Comparison of ENCODE assay signal across 1 cellular context in genomic region chr22:42397332-42398246, GRCh38.
A peak's percentile ranks its signal among the peaks of the same experiment; 100 is the strongest.
TF ChIP-seq lines count a peak whose summit lies in the region.

No MANE protein-coding gene starts in this region.

TF ChIP-seq in GM12878, 131 proteins besides CTCF, POLR2A, EP300 and RAD21 (continued from another document and continues in another):
- peak; percentile 62; the same call in 1 of the 2 replicates for TF ChIP-seq ZBTB40 (IDR thresholded peaks at IDR 0.05; ENCODE audit: borderline replicate concordance)
- TF ChIP-seq MEF2A (IDR thresholded peaks at IDR 0.05; ENCODE audit: insufficient read depth, low read depth, low read length) = no peak
- no peak for TF ChIP-seq REST (IDR thresholded peaks at IDR 0.05; ENCODE audit: low read depth, low read length)
- TF ChIP-seq BCL11A (IDR thresholded peaks at IDR 0.05; ENCODE audit: low read depth, low read length) = peak; percentile 73
- no peak for TF ChIP-seq MLLT1 (IDR thresholded peaks at IDR 0.05)
- TF ChIP-seq BACH1 (IDR thresholded peaks at IDR 0.05; ENCODE audit: borderline replicate concordance) = no peak
- TF ChIP-seq CBFB (IDR thresholded peaks at IDR 0.05; ENCODE audit: low read depth) = no peak
- no peak for TF ChIP-seq RELA (IDR thresholded peaks at IDR 0.05; ENCODE audit: borderline replicate concordance, partially characterized antibody)
- no peak for TF ChIP-seq CHD1 (IDR thresholded peaks at IDR 0.05; ENCODE audit: low read depth, low read length)
- TF ChIP-seq ZNF207 (IDR thresholded peaks at IDR 0.05; ENCODE audit: borderline replicate concordance) = no peak
- no peak for TF ChIP-seq SMAD5 (IDR thresholded peaks at IDR 0.05; ENCODE audit: low read depth)
- TF ChIP-seq ZBTB33 (IDR thresholded peaks at IDR 0.05) = no peak
- no peak for TF ChIP-seq EED (IDR thresholded peaks at IDR 0.05; ENCODE audit: low read depth)
- peak; percentile 79 for TF ChIP-seq MXI1 (IDR thresholded peaks at IDR 0.05; ENCODE audit: low read depth, low read length)
- TF ChIP-seq YBX1 (IDR thresholded peaks at IDR 0.05) = no peak
- no peak for TF ChIP-seq NKRF (conservative IDR thresholded peaks at IDR 0.05)
- TF ChIP-seq CHD4 (IDR thresholded peaks at IDR 0.05) = no peak
- peak; percentile 59; the same call in 1 of the 2 replicates for TF ChIP-seq GABPA (IDR thresholded peaks at IDR 0.05; ENCODE audit: low read depth)
- no peak for TF ChIP-seq CBX3 (IDR thresholded peaks at IDR 0.05; ENCODE audit: borderline replicate concordance, low read depth)
- no peak for TF ChIP-seq SRF (IDR thresholded peaks at IDR 0.05; ENCODE audit: low read depth in 2 of 2, low read length in 2 of 2)
- TF ChIP-seq RFX5 (IDR thresholded peaks at IDR 0.05; ENCODE audit: low read depth, low read length) = no peak
- TF ChIP-seq SREBF2 (IDR thresholded peaks at IDR 0.05; ENCODE audit: low read length) = no peak
- no peak for TF ChIP-seq TARDBP (IDR thresholded peaks at IDR 0.05; ENCODE audit: borderline replicate concordance)
- no peak for TF ChIP-seq MYB (IDR thresholded peaks at IDR 0.05; ENCODE audit: borderline replicate concordance, low read depth, low read length)
- TF ChIP-seq POLR2AphosphoS5 (IDR thresholded peaks at IDR 0.05; ENCODE audit: low read length) = no peak
- TF ChIP-seq WRNIP1 (IDR thresholded peaks at IDR 0.05; ENCODE audit: borderline replicate concordance, low read depth, low read length) = no peak
- no peak for TF ChIP-seq SREBF1 (IDR thresholded peaks at IDR 0.05; ENCODE audit: low read length)
- TF ChIP-seq HCFC1 (IDR thresholded peaks at IDR 0.05; ENCODE audit: low read length) = no peak
- TF ChIP-seq SIX5 (IDR thresholded peaks at IDR 0.05; ENCODE audit: low read depth, low read length, severe bottlenecking) = no peak
- no peak for TF ChIP-seq SMC3 (IDR thresholded peaks at IDR 0.05; ENCODE audit: borderline replicate concordance, low read length)
- no peak for TF ChIP-seq PKNOX1 (IDR thresholded peaks at IDR 0.05)
- no peak for TF ChIP-seq ZZZ3 (IDR thresholded peaks at IDR 0.05; ENCODE audit: control insufficient read depth, insufficient read length, low read depth)
- no peak for TF ChIP-seq MEF2B (IDR thresholded peaks at IDR 0.05; ENCODE audit: partially characterized antibody, poor library complexity, severe bottlenecking)
- peak; percentile 72; the same call in 1 of the 3 replicates for TF ChIP-seq POU2F2 (IDR thresholded peaks at IDR 0.05; ENCODE audit: borderline replicate concordance, low read depth, low read length)
- TF ChIP-seq ZNF687 (IDR thresholded peaks at IDR 0.05) = no peak
- no peak; the same call in 1 of the 2 replicates for TF ChIP-seq RCOR1 (conservative IDR thresholded peaks at IDR 0.05; ENCODE audit: low read depth, low read length)
- no peak for TF ChIP-seq HSF1 (IDR thresholded peaks at IDR 0.05; ENCODE audit: low read depth, low read length)
- no peak for TF ChIP-seq KLF5 (IDR thresholded peaks at IDR 0.05; ENCODE audit: partially characterized antibody)
- peak; percentile 48 for TF ChIP-seq SP1 (IDR thresholded peaks at IDR 0.05; ENCODE audit: low read depth, low read length)
- TF ChIP-seq TCF3 (IDR thresholded peaks at IDR 0.05; ENCODE audit: borderline replicate concordance, insufficient read depth, low read depth, low read length) = no peak
- no peak for TF ChIP-seq ESRRA (IDR thresholded peaks at IDR 0.05; ENCODE audit: low read length)
- no peak for TF ChIP-seq LARP7 (IDR thresholded peaks at IDR 0.05)
- peak; percentile 83 for TF ChIP-seq SMARCA5 (IDR thresholded peaks at IDR 0.05)
- no peak for TF ChIP-seq BMI1 (IDR thresholded peaks at IDR 0.05; ENCODE audit: borderline replicate concordance)
- TF ChIP-seq SIN3A (IDR thresholded peaks at IDR 0.05; ENCODE audit: low read depth, low read length) = no peak
- peak; percentile 83 to 86 for TF ChIP-seq IKZF2 (IDR thresholded peaks at IDR 0.05)
- no peak; the same call in 1 of the 2 replicates for TF ChIP-seq RAD51 (IDR thresholded peaks at IDR 0.05)
